Comparison of ENCODE assay signal across 14 cellular contexts in the genomic region with DNA sequence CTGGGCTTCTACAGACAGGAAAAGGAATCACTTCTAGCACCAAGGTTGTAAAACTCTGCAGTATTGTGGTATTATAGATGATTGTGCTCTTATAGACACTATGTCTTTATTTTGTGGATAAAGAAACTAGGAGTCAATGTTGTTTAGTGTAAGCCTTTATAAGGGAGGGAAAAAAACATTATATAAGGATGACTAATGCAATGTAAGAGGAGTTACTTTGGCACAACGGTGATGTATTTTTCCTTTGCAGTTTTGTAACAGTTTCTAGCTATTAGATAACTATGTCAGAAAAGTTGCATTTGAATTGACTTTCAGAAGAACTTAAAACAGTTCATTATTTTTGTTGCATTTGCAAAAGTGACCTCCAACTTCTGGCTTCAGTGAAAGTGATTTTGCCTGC.
"Had no signal": no experiment of that assay in that cellular context is flagged by ENCODE, and none has a peak within 500 bp of the region (broad histone marks: within the 10 kb centered on the region; RNA-seq: fewer than 3 reads in every experiment).

No MANE protein-coding gene starts in this region.

- H3K27me3 ChIP-seq: dorsolateral prefrontal cortex, thyroid gland had no signal

- DNase-seq: activated CD4-positive, alpha-beta T cell treated with anti-CD3 and anti-CD28 coated beads for 1 hour; activated CD4-positive, alpha-beta T cell treated with anti-CD3 and anti-CD28 coated beads, Interleukin-2, amount 50 U/mL, for 48 hours; activated gamma-delta T cell treated with Interleukin-2 at 50 U/mL for 16 hours; amniotic stem cell; dorsolateral prefrontal cortex; lower lobe of right lung; stimulated activated CD4-positive, alpha-beta T cell treated with anti-CD3 and anti-CD28 coated beads, Interleukin-12 subunit alpha, Interleukin-12 subunit beta, amount 100 ng/mL, for 4 hours; stimulated activated CD4-positive, alpha-beta T cell treated with anti-CD3 and anti-CD28 coated beads, Interleukin-1b, Interleukin-23, amount 100 ng/mL, for 48 hours; stimulated activated CD8-positive, alpha-beta memory T cell treated with anti-CD3 and anti-CD28 coated beads, Interleukin-4, amount 100 ng/mL, for 48 hours; stimulated activated naive CD4-positive, alpha-beta T cell; thyroid gland; WERI-Rb-1 had no signal

- H3K4me3 ChIP-seq: dorsolateral prefrontal cortex, lower lobe of right lung, thyroid gland had no signal

- ATAC-seq: activated naive CD4-positive, alpha-beta T cell treated with anti-CD3 and anti-CD28 coated beads, Interleukin-2, amount 50 U/mL, for 72 hours; lower lobe of right lung; natural killer cell treated with Interleukin-12 subunit alpha and Interleukin-12 subunit beta and Interleukin-15 and Interleukin-18, amount 100 ng/mL, for 72 hours had no signal

- H3K36me3 ChIP-seq: lower lobe of right lung, thyroid gland, WERI-Rb-1 had no signal

- H3K9me3 ChIP-seq: thyroid gland had no signal

- H3K27ac ChIP-seq: dorsolateral prefrontal cortex, lower lobe of right lung, thyroid gland, WERI-Rb-1 had no signal

- H3K4me1 ChIP-seq: lower lobe of right lung, thyroid gland had no signal
